In genomic region chr4:48944659-48945290, GRCh38 we compare ENCODE assay signal across 9 cellular contexts. TPM values are rescaled to one million over a fixed set of nuclear protein-coding genes. Genes with fewer than 3 reads are reported as not detected.
A peak's percentile ranks its signal among the peaks of the same experiment; 100 is the strongest.
DNase-seq lines count a peak whose midpoint lies in the region; ATAC-seq and TF ChIP-seq lines count a peak whose summit lies in the region.
"Had no signal": no experiment of that assay in that cellular context is flagged by ENCODE, and none has a peak within 500 bp of the region (broad histone marks: within the 10 kb centered on the region; RNA-seq: fewer than 3 reads in every experiment).

No MANE protein-coding gene starts in this region.

- no peaks in the 10 kb centered on the region for H3K36me3 Mint-ChIP-seq in activated naive CD4-positive, alpha-beta T cell treated with anti-CD3 and anti-CD28 coated beads, Interleukin-2, amount 50 U/mL, for 72 hours
- no peaks in the 10 kb centered on the region for H3K36me3 Mint-ChIP-seq in nephron progenitor cell (ENCODE audit: low read depth)

- no peaks in the 10 kb centered on the region for H3K9me3 Mint-ChIP-seq in activated naive CD4-positive, alpha-beta T cell treated with anti-CD3 and anti-CD28 coated beads, Interleukin-2, amount 50 U/mL, for 72 hours
- H3K9me3 Mint-ChIP-seq in nephron progenitor cell, result no peaks in the 10 kb centered on the region

- peak; percentile 68 for TF ChIP-seq CTCF in OCI-LY1 (IDR thresholded peaks at IDR 0.05; ENCODE audit: low read length)
- peak; percentile 24 for TF ChIP-seq CTCF in nephron progenitor cell (IDR thresholded peaks at IDR 0.05)

- no peaks in the 10 kb centered on the region for H3K9me2 ChIP-seq in OCI-LY1 (ENCODE audit: low read depth, low read length)

- H3K9me3 ChIP-seq in OCI-LY1 (ENCODE audit: low read length), result no peaks in the 10 kb centered on the region

- H3K4me2 ChIP-seq in OCI-LY1 (ENCODE audit: low read length), result no peak overlapping the region

- no peaks in the 10 kb centered on the region for H3F3A ChIP-seq in OCI-LY1 (ENCODE audit: insufficient read depth, low read length)

- H3K4me3 ChIP-seq in OCI-LY1 (ENCODE audit: low read depth, low read length, poor library complexity, severe bottlenecking), result no peak overlapping the region

- H2AFZ ChIP-seq in OCI-LY1 (ENCODE audit: low read length), result no peak overlapping the region

- no peaks in the 10 kb centered on the region for H3K27me3 ChIP-seq in OCI-LY1 (ENCODE audit: insufficient read depth, low read length)

- H3K4me3 Mint-ChIP-seq in nephron progenitor cell, result no peak overlapping the region

- no peak overlapping the region for H3K9ac ChIP-seq in OCI-LY1 (ENCODE audit: low read length)

- H3K27me3 Mint-ChIP-seq in nephron progenitor cell (ENCODE audit: low read depth, poor library complexity), result peaks cover 8% of the 10 kb centered on the region

- H3K27ac Mint-ChIP-seq in activated naive CD4-positive, alpha-beta T cell treated with anti-CD3 and anti-CD28 coated beads, Interleukin-2, amount 50 U/mL, for 72 hours, result peak overlapping the region in 1 of 2 donors; percentile 61
- no peak overlapping the region for H3K27ac Mint-ChIP-seq in nephron progenitor cell

- peak; percentile 71 to 81 for ATAC-seq in activated naive CD4-positive, alpha-beta T cell treated with anti-CD3 and anti-CD28 coated beads, Interleukin-2, amount 50 U/mL, for 72 hours
- no peak for ATAC-seq in GM21526 (IDR thresholded peaks at IDR 0.05; ENCODE audit: low FRiP score, unreplicated experiment)
- no peak for ATAC-seq in GM19467 (IDR thresholded peaks at IDR 0.05; ENCODE audit: unreplicated experiment)

- no peak overlapping the region for H3K27ac ChIP-seq in OCI-LY1 (ENCODE audit: low read depth, low read length, poor library complexity, severe bottlenecking)

- H3K79me2 ChIP-seq in OCI-LY1 (ENCODE audit: insufficient read depth, low read length), result no peaks in the 10 kb centered on the region

- no peaks in the 10 kb centered on the region for H3K36me3 ChIP-seq in OCI-LY1 (ENCODE audit: insufficient read depth, low read length)

- H3K4me1 ChIP-seq in OCI-LY1 (ENCODE audit: insufficient read depth, low read length, severe bottlenecking), result no peaks in the 10 kb centered on the region

- H3K4me1 Mint-ChIP-seq in nephron progenitor cell, result no peaks in the 10 kb centered on the region

- DNase-seq in D341Med (ENCODE audit: low spot score) (peak; percentile 49), nephron progenitor cell (peak; percentile 11), NCI-H2107 (lab: John Stamatoyannopoulos, UW) (no peak), posterior vena cava (ENCODE audit: low spot score) (no peak)
- peak in 1 of 2 donors; percentile 63 for DNase-seq in activated naive CD4-positive, alpha-beta T cell treated with anti-CD3 and anti-CD28 coated beads, Interleukin-2, amount 50 U/mL, for 72 hours (ENCODE audit: low spot score in 2 of 2)

- intact Hi-C loops in posterior vena cava (cut with DNase I), result no loop called here

- no peaks in the 10 kb centered on the region for H4K20me1 ChIP-seq in OCI-LY1 (ENCODE audit: insufficient read depth, low read length)

RNA-seq across cellular contexts. Expression of gene OCIAD2, which starts 38.2 kb away (rescaled TPM):
- total RNA-seq in activated naive CD4-positive, alpha-beta T cell treated with anti-CD3 and anti-CD28 coated beads, Interleukin-2, amount 50 U/mL, for 72 hours, result 10 to 100 TPM; 53.6 to 91.7 TPM
- total RNA-seq in posterior vena cava, result 1 to 10 TPM; 4.8 to 7.9 TPM

RNA-seq across cellular contexts. Expression of gene CWH43, which starts 41.3 kb away (rescaled TPM):
- not detected for total RNA-seq in activated naive CD4-positive, alpha-beta T cell treated with anti-CD3 and anti-CD28 coated beads, Interleukin-2, amount 50 U/mL, for 72 hours
- not detected for total RNA-seq in posterior vena cava
- total RNA-seq: pulmonary artery endothelial cell had no signal

Comparison
In these comparisons a context has a peak if more than half of its experiments do, and no peak if none do; other contexts are left out.
1. DNase-seq: peak in D341Med (single experiment) and nephron progenitor cell (single experiment); none in NCI-H2107 (single experiment) and posterior vena cava (single experiment).
2. ATAC-seq: peak in activated naive CD4-positive, alpha-beta T cell treated with anti-CD3 and anti-CD28 coated beads, Interleukin-2, amount 50 U/mL, for 72 hours (2 of 2); none in GM21526 (single experiment) and GM19467 (single experiment).
3. RNA of gene OCIAD2, which starts 38.2 kb away (total RNA-seq): 53.6 to 91.7 TPM in activated naive CD4-positive, alpha-beta T cell treated with anti-CD3 and anti-CD28 coated beads, Interleukin-2, amount 50 U/mL, for 72 hours; 4.8 to 7.9 TPM in posterior vena cava; every median in the first group is over 4 times any median in the second.